8 cellular contexts compared by ENCODE assay signal in genomic region chr22:35258144-35258988, GRCh38. TPM values are rescaled to one million over a fixed set of nuclear protein-coding genes. Genes with fewer than 3 reads are reported as not detected.
A peak's percentile ranks its signal among the peaks of the same experiment; 100 is the strongest.
DNase-seq lines count a peak whose midpoint lies in the region; ATAC-seq, FAIRE-seq and TF ChIP-seq lines count a peak whose summit lies in the region.

No MANE protein-coding gene starts in this region.

- peak; percentile 49 for FAIRE-seq in GM19239 (lab: Jason Lieb, UNC)
- no peak for FAIRE-seq in frontal cortex (lab: Jason Lieb, UNC)

- in situ Hi-C loops in SK-MEL-5 (cut with HindIII; ENCODE audit: low pct_unique_long_range_greater_than_20kb, low sequenced_read_pairs) = no loop called here

- H3K27ac ChIP-seq in ACC112 (ENCODE audit: low read depth, low read length) (peak overlapping the region; percentile 74; the same call in 1 of the 2 replicates), endodermal cell (ENCODE audit: low read depth, low read length) (peak overlapping the region; percentile 94)

- H3K27me3 Mint-ChIP-seq in endodermal cell (ENCODE audit: insufficient read depth) = no peaks in the 10 kb centered on the region

- H3K4me1 ChIP-seq in ACC112 (ENCODE audit: control insufficient read depth, insufficient read depth, low read length, unreplicated experiment) = peaks cover 6% of the 10 kb centered on the region
- no peaks in the 10 kb centered on the region for H3K4me1 ChIP-seq in endodermal cell (ENCODE audit: control insufficient read depth, insufficient read depth, low read length)
- H3K4me1 ChIP-seq in mucosa of stomach (ENCODE audit: control insufficient read depth, insufficient read depth, low read length) = peaks cover 7% of the 10 kb centered on the region

- peaks cover 16% of the 10 kb centered on the region for H3K36me3 Mint-ChIP-seq in endodermal cell (ENCODE audit: low read depth)

- no peaks in the 10 kb centered on the region for H3K9me3 Mint-ChIP-seq in endodermal cell

- H3K9me3 ChIP-seq in endodermal cell (ENCODE audit: control insufficient read depth, low read length) (no peaks in the 10 kb centered on the region), mucosa of stomach (ENCODE audit: control insufficient read depth, low read length) (no peaks in the 10 kb centered on the region)

- H3K36me3 ChIP-seq in ACC112 (ENCODE audit: insufficient read depth, low read length) (no peaks in the 10 kb centered on the region), endodermal cell (ENCODE audit: control insufficient read depth, insufficient read depth, low read length) (peaks cover 25% of the 10 kb centered on the region), mucosa of stomach (ENCODE audit: control insufficient read depth, insufficient read depth, low read length) (no peaks in the 10 kb centered on the region)

- DNase-seq in GM19239 (ENCODE audit: insufficient read length, low spot score) = no peak
- DNase-seq in SK-MEL-5 (ENCODE audit: low read depth, low spot score) = peak; percentile 6
- peak; percentile 74 for DNase-seq in endodermal cell
- no peak for DNase-seq in COR-L47 (lab: John Stamatoyannopoulos, UW)
- no peak for DNase-seq in frontal cortex (ENCODE audit: low spot score in 2 of 2)

- H3K4me3 ChIP-seq in ACC112 (ENCODE audit: low read depth, low read length) (peak overlapping the region; percentile 88), endodermal cell (ENCODE audit: low read length) (peak overlapping the region; percentile 96), mucosa of stomach (ENCODE audit: low read length) (peak overlapping the region; percentile 65)

- H3K27ac Mint-ChIP-seq in endodermal cell = peak overlapping the region; percentile 96

- no peak for TF ChIP-seq CTCF in endodermal cell (conservative IDR thresholded peaks at IDR 0.05)

- no peak overlapping the region for H2AFZ ChIP-seq in ACC112 (ENCODE audit: low read length, unreplicated experiment)

- 27 to 31% methylated on average over 14 to 23 of the region's 23 CpGs for WGBS in endodermal cell (ENCODE audit: insufficient coverage in 1 of 2, insufficient read length in 1 of 2), 2 experiments

- H3K4me1 Mint-ChIP-seq in endodermal cell = peaks cover 11% of the 10 kb centered on the region

- peaks cover 38% of the 10 kb centered on the region for H3K79me2 ChIP-seq in ACC112 (ENCODE audit: control insufficient read depth, insufficient read depth, low read length, unreplicated experiment)

- H3K4me3 Mint-ChIP-seq in endodermal cell = peak overlapping the region; percentile 80

- H3K9ac ChIP-seq in endodermal cell (ENCODE audit: extremely low read depth, low read length, poor library complexity, severe bottlenecking) = peak overlapping the region; percentile 95
- peak overlapping the region; percentile 86 for H3K9ac ChIP-seq in mucosa of stomach (ENCODE audit: low read length)

- no peak for ATAC-seq in GM18873 (IDR thresholded peaks at IDR 0.05; ENCODE audit: low FRiP score, unreplicated experiment)

- H3K27me3 ChIP-seq in ACC112 (ENCODE audit: insufficient read depth, low read length) = no peaks in the 10 kb centered on the region
- H3K27me3 ChIP-seq in endodermal cell (ENCODE audit: control insufficient read depth, insufficient read depth, low read length, poor library complexity, severe bottlenecking) = no peaks in the 10 kb centered on the region
- no peaks in the 10 kb centered on the region for H3K27me3 ChIP-seq in mucosa of stomach (ENCODE audit: control insufficient read depth, insufficient read depth, low read length)

RNA-seq across cellular contexts. Expression of gene HMGXB4, which starts 1.1 kb away (rescaled TPM):
- 15.1 and 16.9 TPM in 2 replicates for total RNA-seq in SK-MEL-5 (2014; rRNA removed; shearing (Covaris generic))
- polyA plus RNA-seq in SK-MEL-5 (2015; cell fraction: cytosol; rRNA removed) = 32.1 and 45.1 TPM in 2 replicates
- 32.4 and 49.1 TPM in 2 replicates for polyA plus RNA-seq in SK-MEL-5 (2015; cell fraction: nucleus; rRNA removed)
- total RNA-seq in endodermal cell (10 to 100 TPM; 36.2 to 58.9 TPM), frontal cortex (22.0 TPM)
- 49.8 TPM for polyA plus RNA-seq in endodermal cell (2013, experiment 1 of 2)
- 50.5 TPM for polyA plus RNA-seq in endodermal cell (2013, experiment 2 of 2)

RNA-seq across cellular contexts. Expression of gene TOM1, which starts 41.3 kb away (rescaled TPM):
- total RNA-seq in SK-MEL-5 (2014; rRNA removed; shearing (Covaris generic)) = 63.2 and 73.1 TPM in 2 replicates
- 70.0 and 71.2 TPM in 2 replicates for polyA plus RNA-seq in SK-MEL-5 (2015; cell fraction: cytosol; rRNA removed)
- polyA plus RNA-seq in SK-MEL-5 (2015; cell fraction: nucleus; rRNA removed) = 60.6 and 71.7 TPM in 2 replicates
- total RNA-seq in endodermal cell (10 to 100 TPM; 31.3 to 33.3 TPM), frontal cortex (6.9 TPM)
- 21.3 TPM for polyA plus RNA-seq in endodermal cell (2013, experiment 1 of 2)
- polyA plus RNA-seq in endodermal cell (2013, experiment 2 of 2) = 21.2 TPM

Comparison
In these comparisons a context has a peak if more than half of its experiments do, and no peak if none do; other contexts are left out.
1. DNase-seq: peak in SK-MEL-5 (single experiment) and endodermal cell (single experiment); none in GM19239 (single experiment), COR-L47 (single experiment) and frontal cortex (0 of 2).
2. Peak in every context shown above with its lines, with median percentiles within 50 percentile points of each other: H3K4me3 ChIP-seq.